2 cellular contexts compared by ENCODE assay signal in the genomic region with DNA sequence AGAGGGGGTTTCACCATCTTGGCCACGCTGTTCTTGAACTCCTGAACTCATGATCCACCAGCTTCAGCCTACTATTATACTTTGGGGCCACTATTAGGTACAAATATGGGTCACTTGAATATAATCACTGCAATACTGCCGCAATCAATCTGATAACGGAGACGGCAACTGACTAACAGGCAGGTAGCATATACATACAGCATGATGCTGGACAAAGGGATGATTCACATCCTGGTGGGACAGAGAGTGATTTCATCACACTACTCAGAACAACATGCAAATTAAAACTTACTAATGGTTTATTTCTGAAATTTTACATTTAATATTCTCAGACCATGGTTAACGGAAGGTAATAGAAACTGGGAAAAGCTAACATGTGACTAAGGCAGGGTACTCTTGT.
TF ChIP-seq lines count a peak whose summit lies in the region.

No MANE protein-coding gene starts in this region.

TF ChIP-seq in SK-N-SH, 30 proteins besides CTCF, POLR2A, EP300 and RAD21:
- TF ChIP-seq, protein P1, sequence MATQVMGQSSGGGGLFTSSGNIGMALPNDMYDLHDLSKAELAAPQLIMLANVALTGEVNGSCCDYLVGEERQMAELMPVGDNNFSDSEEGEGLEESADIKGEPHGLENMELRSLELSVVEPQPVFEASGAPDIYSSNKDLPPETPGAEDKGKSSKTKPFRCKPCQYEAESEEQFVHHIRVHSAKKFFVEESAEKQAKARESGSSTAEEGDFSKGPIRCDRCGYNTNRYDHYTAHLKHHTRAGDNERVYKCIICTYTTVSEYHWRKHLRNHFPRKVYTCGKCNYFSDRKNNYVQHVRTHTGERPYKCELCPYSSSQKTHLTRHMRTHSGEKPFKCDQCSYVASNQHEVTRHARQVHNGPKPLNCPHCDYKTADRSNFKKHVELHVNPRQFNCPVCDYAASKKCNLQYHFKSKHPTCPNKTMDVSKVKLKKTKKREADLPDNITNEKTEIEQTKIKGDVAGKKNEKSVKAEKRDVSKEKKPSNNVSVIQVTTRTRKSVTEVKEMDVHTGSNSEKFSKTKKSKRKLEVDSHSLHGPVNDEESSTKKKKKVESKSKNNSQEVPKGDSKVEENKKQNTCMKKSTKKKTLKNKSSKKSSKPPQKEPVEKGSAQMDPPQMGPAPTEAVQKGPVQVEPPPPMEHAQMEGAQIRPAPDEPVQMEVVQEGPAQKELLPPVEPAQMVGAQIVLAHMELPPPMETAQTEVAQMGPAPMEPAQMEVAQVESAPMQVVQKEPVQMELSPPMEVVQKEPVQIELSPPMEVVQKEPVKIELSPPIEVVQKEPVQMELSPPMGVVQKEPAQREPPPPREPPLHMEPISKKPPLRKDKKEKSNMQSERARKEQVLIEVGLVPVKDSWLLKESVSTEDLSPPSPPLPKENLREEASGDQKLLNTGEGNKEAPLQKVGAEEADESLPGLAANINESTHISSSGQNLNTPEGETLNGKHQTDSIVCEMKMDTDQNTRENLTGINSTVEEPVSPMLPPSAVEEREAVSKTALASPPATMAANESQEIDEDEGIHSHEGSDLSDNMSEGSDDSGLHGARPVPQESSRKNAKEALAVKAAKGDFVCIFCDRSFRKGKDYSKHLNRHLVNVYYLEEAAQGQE (IDR thresholded peaks at IDR 0.05; ENCODE audit: low read depth, low read length): no peak
- TF ChIP-seq POLR2AphosphoS5 (IDR thresholded peaks at IDR 0.05; ENCODE audit: low read depth, low read length) (no peak), FOSL2 (IDR thresholded peaks at IDR 0.05; ENCODE audit: borderline replicate concordance, low read depth) (peak; percentile 11; the same call in 1 of the 2 replicates), MEF2A (IDR thresholded peaks at IDR 0.05; ENCODE audit: borderline replicate concordance, low read depth) (no peak)
TF ChIP-seq in SK-N-SH: peak in this region for 1.

TF ChIP-seq in SK-N-SH treated with all-trans-retinoic acid at 6 μM for 48 hours, 23 proteins besides CTCF, POLR2A, EP300 and RAD21 (continued from another document):
- TF ChIP-seq, protein P2, sequence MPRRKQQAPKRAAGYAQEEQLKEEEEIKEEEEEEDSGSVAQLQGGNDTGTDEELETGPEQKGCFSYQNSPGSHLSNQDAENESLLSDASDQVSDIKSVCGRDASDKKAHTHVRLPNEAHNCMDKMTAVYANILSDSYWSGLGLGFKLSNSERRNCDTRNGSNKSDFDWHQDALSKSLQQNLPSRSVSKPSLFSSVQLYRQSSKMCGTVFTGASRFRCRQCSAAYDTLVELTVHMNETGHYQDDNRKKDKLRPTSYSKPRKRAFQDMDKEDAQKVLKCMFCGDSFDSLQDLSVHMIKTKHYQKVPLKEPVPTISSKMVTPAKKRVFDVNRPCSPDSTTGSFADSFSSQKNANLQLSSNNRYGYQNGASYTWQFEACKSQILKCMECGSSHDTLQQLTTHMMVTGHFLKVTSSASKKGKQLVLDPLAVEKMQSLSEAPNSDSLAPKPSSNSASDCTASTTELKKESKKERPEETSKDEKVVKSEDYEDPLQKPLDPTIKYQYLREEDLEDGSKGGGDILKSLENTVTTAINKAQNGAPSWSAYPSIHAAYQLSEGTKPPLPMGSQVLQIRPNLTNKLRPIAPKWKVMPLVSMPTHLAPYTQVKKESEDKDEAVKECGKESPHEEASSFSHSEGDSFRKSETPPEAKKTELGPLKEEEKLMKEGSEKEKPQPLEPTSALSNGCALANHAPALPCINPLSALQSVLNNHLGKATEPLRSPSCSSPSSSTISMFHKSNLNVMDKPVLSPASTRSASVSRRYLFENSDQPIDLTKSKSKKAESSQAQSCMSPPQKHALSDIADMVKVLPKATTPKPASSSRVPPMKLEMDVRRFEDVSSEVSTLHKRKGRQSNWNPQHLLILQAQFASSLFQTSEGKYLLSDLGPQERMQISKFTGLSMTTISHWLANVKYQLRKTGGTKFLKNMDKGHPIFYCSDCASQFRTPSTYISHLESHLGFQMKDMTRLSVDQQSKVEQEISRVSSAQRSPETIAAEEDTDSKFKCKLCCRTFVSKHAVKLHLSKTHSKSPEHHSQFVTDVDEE (CRISPR knock-in tag; IDR thresholded peaks at IDR 0.05): no peak
- TF ChIP-seq ZNF8 (CRISPR knock-in tag; IDR thresholded peaks at IDR 0.05): no peak
- no peak for TF ChIP-seq ESRRG (CRISPR knock-in tag; IDR thresholded peaks at IDR 0.05)
- no peak for TF ChIP-seq ZFP3 (CRISPR knock-in tag; IDR thresholded peaks at IDR 0.05)
- TF ChIP-seq BACH2 (CRISPR knock-in tag; IDR thresholded peaks at IDR 0.05; ENCODE audit: borderline replicate concordance): no peak
- TF ChIP-seq SNAI2 (CRISPR knock-in tag; IDR thresholded peaks at IDR 0.05): no peak
TF ChIP-seq in SK-N-SH treated with all-trans-retinoic acid at 6 μM for 48 hours: peak in this region for 0.
